12 cellular contexts compared by ENCODE assay signal in the genomic region with DNA sequence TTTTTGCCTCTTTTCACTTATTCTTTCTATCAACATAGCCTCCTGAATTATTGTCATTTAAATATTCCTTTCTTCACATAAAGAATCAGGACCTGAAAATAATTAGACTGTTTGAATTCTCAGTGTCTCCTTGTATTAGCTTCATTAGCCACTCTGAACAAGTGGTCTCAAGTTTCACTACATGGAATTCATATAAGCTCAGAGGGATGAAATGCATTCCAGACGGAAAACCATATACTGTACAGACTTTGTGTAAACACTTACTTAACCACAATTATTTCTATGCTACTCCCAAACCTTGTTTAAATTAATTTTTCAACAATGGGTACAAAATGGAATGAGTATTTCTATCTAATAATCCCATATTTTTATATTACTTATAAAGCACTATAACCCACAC. TPM values are rescaled to one million over a fixed set of nuclear protein-coding genes. Genes with fewer than 3 reads are reported as not detected.
DNase-seq lines count a peak whose midpoint lies in the region; ATAC-seq, FAIRE-seq and TF ChIP-seq lines count a peak whose summit lies in the region.
"Had no signal": no experiment of that assay in that cellular context is flagged by ENCODE, and none has a peak within 500 bp of the region (broad histone marks: within the 10 kb centered on the region; RNA-seq: fewer than 3 reads in every experiment).

No MANE protein-coding gene starts in this region.

- H3K9me3 ChIP-seq in smooth muscle cell (replicated peaks; ENCODE audit: low read depth), result no peaks in the 10 kb centered on the region
- H3K9me3 ChIP-seq: tibial nerve had no signal

- WGBS in smooth muscle cell (ENCODE audit: low lambda C conversion rate), result 4% methylated on average over 1 of the region's 1 CpG

- no peak for TF ChIP-seq CTCF in smooth muscle cell (IDR thresholded peaks at IDR 0.05; ENCODE audit: borderline replicate concordance, insufficient read depth, poor library complexity, severe bottlenecking)

- H3F3A ChIP-seq in smooth muscle cell (ENCODE audit: low read depth), result no peaks in the 10 kb centered on the region

- no peak for TF ChIP-seq POLR2A in GM12891 (IDR thresholded peaks at IDR 0.05; ENCODE audit: low read depth, low read length)

- peaks cover 18% of the 10 kb centered on the region for H3K4me1 ChIP-seq in smooth muscle cell (ENCODE audit: low read depth)
- H3K4me1 ChIP-seq: tibial nerve had no signal

- no peak overlapping the region for H3K4me3 ChIP-seq in smooth muscle cell
- H3K4me3 ChIP-seq: tibial nerve had no signal

- H3K27me3 ChIP-seq in smooth muscle cell (ENCODE audit: low read depth), result no peaks in the 10 kb centered on the region
- H3K27me3 ChIP-seq: tibial nerve had no signal

- no peaks in the 10 kb centered on the region for H3K79me2 ChIP-seq in smooth muscle cell (ENCODE audit: low read depth)

- no peaks in the 10 kb centered on the region for H4K20me1 ChIP-seq in smooth muscle cell (ENCODE audit: low read depth)

- ATAC-seq in HG02763 (IDR thresholded peaks at IDR 0.05; ENCODE audit: unreplicated experiment), result no peak
- no peak for ATAC-seq in HG03354 (IDR thresholded peaks at IDR 0.05; ENCODE audit: poor library complexity, severe bottlenecking, unreplicated experiment)
- ATAC-seq: left lobe of liver had no signal

- no peak overlapping the region for H2AFZ ChIP-seq in smooth muscle cell (ENCODE audit: low read depth)

- peak overlapping the region; percentile 74 for H3K27ac ChIP-seq in smooth muscle cell (ENCODE audit: low read depth)
- H3K27ac ChIP-seq: KMS-11, tibial nerve had no signal

- peak; percentile 34 for DNase-seq in NCI-H2107 treated with DMSO at 0.1 percent for 48 hours (lab: John Stamatoyannopoulos, UW; ENCODE audit: unreplicated experiment)
- DNase-seq in NCI-H2107 (lab: John Stamatoyannopoulos, UW), result no peak
- no peak for DNase-seq in RCC 7860 (ENCODE audit: low spot score)
- peak; percentile 83 for DNase-seq in fibroblast of peridontal ligament (ENCODE audit: extremely low read depth)
- DNase-seq in smooth muscle cell (lab: John Stamatoyannopoulos, UW; ENCODE audit: unreplicated experiment), result no peak
- no peak for DNase-seq in GM12891 (ENCODE audit: insufficient read length, low spot score)
- DNase-seq: activated naive CD4-positive, alpha-beta T cell treated with anti-CD3 and anti-CD28 coated beads, Interleukin-2, amount 50 U/mL, for 16 hours had no signal

- H3K36me3 ChIP-seq in smooth muscle cell (ENCODE audit: low read depth), result no peaks in the 10 kb centered on the region
- H3K36me3 ChIP-seq: tibial nerve had no signal

- H3K4me2 ChIP-seq in smooth muscle cell, result peak overlapping the region; percentile 79
- H3K4me2 ChIP-seq: KMS-11 had no signal

- H3K9ac ChIP-seq in smooth muscle cell (ENCODE audit: low read depth), result peak overlapping the region; percentile 24
- H3K9ac ChIP-seq: KMS-11 had no signal

- FAIRE-seq in RCC 7860 (lab: Jason Lieb, UNC) (peak; percentile 17), GM12891 (lab: Jason Lieb, UNC) (no peak)

TF ChIP-seq in GM12891, 5 proteins besides CTCF, POLR2A, EP300 and RAD21:
- TF ChIP-seq SPI1 (IDR thresholded peaks at IDR 0.05; ENCODE audit: low read depth, low read length), result no peak
- TF ChIP-seq POU2F2 (IDR thresholded peaks at IDR 0.05; ENCODE audit: low read depth, low read length), result no peak
- no peak for TF ChIP-seq POLR2AphosphoS5 (IDR thresholded peaks at IDR 0.05; ENCODE audit: low read depth, low read length)
- TF ChIP-seq TAF1 (IDR thresholded peaks at IDR 0.05; ENCODE audit: low read depth, low read length), result no peak
- no peak for TF ChIP-seq PAX5 (IDR thresholded peaks at IDR 0.05; ENCODE audit: insufficient read depth, low read length, severe bottlenecking)

RNA-seq across cellular contexts. Expression of a gene that starts 53.4 kb away (rescaled TPM):
- total RNA-seq in smooth muscle cell, result 33.5 and 40.4 TPM in 2 replicates
- polyA plus RNA-seq in smooth muscle cell, result 30.2 and 44.8 TPM in 2 replicates
- polyA plus RNA-seq in GM12891 (2012; ENCODE audit: low read depth, missing spikeins), result 0.17 TPM

Comparison
In these comparisons a context has a peak if more than half of its experiments do, and no peak if none do; other contexts are left out.
1. DNase-seq: peak in NCI-H2107 treated with DMSO at 0.1 percent for 48 hours (single experiment) and fibroblast of peridontal ligament (single experiment); none in NCI-H2107 (single experiment), RCC 7860 (single experiment), smooth muscle cell (single experiment) and GM12891 (single experiment).